8 cellular contexts compared by ENCODE assay signal in genomic region chr1:20493839-20494608, GRCh38. TPM values are rescaled to one million over a fixed set of nuclear protein-coding genes. Genes with fewer than 3 reads are reported as not detected.
DNase-seq lines count a peak whose midpoint lies in the region; ATAC-seq and TF ChIP-seq lines count a peak whose summit lies in the region.

No MANE protein-coding gene starts in this region.

- peak overlapping the region; percentile 19 for H3K4me2 ChIP-seq in SU-DHL-6 (ENCODE audit: low read depth, low read length, poor library complexity, severe bottlenecking)

- H3K9me3 ChIP-seq in SU-DHL-6 (ENCODE audit: insufficient read depth, low read length) (no peaks in the 10 kb centered on the region), adrenal gland (replicated peaks in 1 of 3) (no peaks in the 10 kb centered on the region), heart left ventricle (no peaks in the 10 kb centered on the region), prostate gland (no peaks in the 10 kb centered on the region), uterus (no peaks in the 10 kb centered on the region)

- H3K27me3 ChIP-seq in SU-DHL-6 (ENCODE audit: low read length) (no peaks in the 10 kb centered on the region), adrenal gland (no peaks in the 10 kb centered on the region), heart left ventricle (peaks cover 0 to 6% (median 0%) of the 10 kb centered on the region in 9 donors), prostate gland (replicated peaks; ENCODE audit: insufficient read depth) (no peaks in the 10 kb centered on the region), uterus (no peaks in the 10 kb centered on the region)

- H4K20me1 ChIP-seq in SU-DHL-6 (ENCODE audit: low read depth, low read length): no peaks in the 10 kb centered on the region

- H3K27ac ChIP-seq in SU-DHL-6 (ENCODE audit: low read depth, low read length): no peak overlapping the region
- peak overlapping the region in 1 of 5 donors; percentile 31 for H3K27ac ChIP-seq in adrenal gland
- H3K27ac ChIP-seq in heart left ventricle: peak overlapping the region in 7 of 12 donors; percentile 13 to 71 (median 47)
- no peak overlapping the region for H3K27ac ChIP-seq in prostate gland
- H3K27ac ChIP-seq in uterus: peak overlapping the region in 1 of 2 donors; percentile 38

- intact Hi-C loops in adrenal gland (cut with DNase I) (loop anchor here (5.0 to 10.0 kb wide), 6 partner anchors 57 to 579 kb away; no protein-coding TSS in a partner anchor), heart left ventricle (cut with DNase I) (loop anchor here (1.0 to 10.0 kb wide), 16 partner anchors 117 to 579 kb away; no protein-coding TSS in a partner anchor), prostate gland (cut with DNase I) (loop anchor here (2.0 to 5.0 kb wide), 3 partner anchors 281 to 577 kb away; no protein-coding TSS in a partner anchor), uterus (cut with DNase I; ENCODE audit: low total_unique reads) (loop anchor here (10.0 kb wide), 3 partner anchors 119 to 579 kb away; no protein-coding TSS in a partner anchor)

- peak overlapping the region; percentile 94 for H2AFZ ChIP-seq in SU-DHL-6 (ENCODE audit: low read depth, low read length, severe bottlenecking)

- TF ChIP-seq POLR2A in adrenal gland (IDR thresholded peaks at IDR 0.05) (no peak), heart left ventricle (IDR thresholded peaks at IDR 0.05) (no peak), prostate gland (IDR thresholded peaks at IDR 0.05) (no peak), uterus (IDR thresholded peaks at IDR 0.05) (no peak)

- H3F3A ChIP-seq in SU-DHL-6 (ENCODE audit: insufficient read depth): no peaks in the 10 kb centered on the region

- peak overlapping the region; percentile 1; the same call in 1 of the 2 replicates for H3K9ac ChIP-seq in SU-DHL-6 (ENCODE audit: low read length)

- H3K4me1 ChIP-seq in adrenal gland (replicated peaks in 1 of 2): peaks cover 0 to 12% of the 10 kb centered on the region in 2 donors
- peaks cover 0 to 24% (median 14%) of the 10 kb centered on the region in 12 donors for H3K4me1 ChIP-seq in heart left ventricle
- no peaks in the 10 kb centered on the region for H3K4me1 ChIP-seq in prostate gland (replicated peaks)
- H3K4me1 ChIP-seq in uterus: no peaks in the 10 kb centered on the region

- no peaks in the 10 kb centered on the region for H3K79me2 ChIP-seq in SU-DHL-6 (ENCODE audit: insufficient read depth, low read length)

- WGBS in adrenal gland, 4 donors: 3 to 7% (median 6%) methylated on average over 12 to 16 of the region's 16 CpGs
- WGBS in heart left ventricle, 4 donors: 4 to 5% (median 4%) methylated on average over 16 of the region's 16 CpGs
- 3% methylated on average over 16 of the region's 16 CpGs for WGBS in prostate gland

- H3K4me3 ChIP-seq in SU-DHL-6 (ENCODE audit: insufficient read depth, low read length, poor library complexity, severe bottlenecking): no peak overlapping the region
- no peak overlapping the region for H3K4me3 ChIP-seq in adrenal gland
- H3K4me3 ChIP-seq in heart left ventricle: no peak overlapping the region
- no peak overlapping the region for H3K4me3 ChIP-seq in prostate gland
- no peak overlapping the region for H3K4me3 ChIP-seq in uterus

- DNase-seq in NCI-H1417 treated with DMSO at 0.1 percent for 48 hours (lab: John Stamatoyannopoulos, UW): peak; percentile 50
- DNase-seq in adrenal gland: peak; percentile 75 to 95 (median 84)
- peak; percentile 80 to 89 (median 84) for DNase-seq in heart left ventricle
- peak; percentile 74 for DNase-seq in prostate gland (ENCODE audit: low spot score)
- DNase-seq in uterus: peak; percentile 85 to 87

- H3K9me2 ChIP-seq in SU-DHL-6 (replicated peaks; ENCODE audit: insufficient read depth, low read length): no peaks in the 10 kb centered on the region

- H3K36me3 ChIP-seq in SU-DHL-6 (ENCODE audit: low read length): no peaks in the 10 kb centered on the region
- H3K36me3 ChIP-seq in adrenal gland (replicated peaks in 1 of 2): peaks cover 0 to 8% of the 10 kb centered on the region in 2 donors
- peaks cover 0 to 18% (median 12%) of the 10 kb centered on the region in 9 donors for H3K36me3 ChIP-seq in heart left ventricle
- no peaks in the 10 kb centered on the region for H3K36me3 ChIP-seq in prostate gland
- no peaks in the 10 kb centered on the region for H3K36me3 ChIP-seq in uterus

- peak; percentile 77 to 90 (median 83) for ATAC-seq in heart left ventricle
- ATAC-seq in GM21528 (IDR thresholded peaks at IDR 0.05; ENCODE audit: low FRiP score, unreplicated experiment): no peak

- TF ChIP-seq CTCF in GM12872 (IDR thresholded peaks at IDR 0.05; ENCODE audit: insufficient read depth, low read depth, low read length): peak; percentile 93
- peak; percentile 99 for TF ChIP-seq CTCF in SU-DHL-6 (IDR thresholded peaks at IDR 0.05; ENCODE audit: insufficient read depth, low read length, poor library complexity, severe bottlenecking)
- peak; percentile 96 to 99 (median 99) for TF ChIP-seq CTCF in adrenal gland (IDR thresholded peaks at IDR 0.05)
- TF ChIP-seq CTCF in heart left ventricle (IDR thresholded peaks at IDR 0.05): peak; percentile 94 to 98 (median 95)
- TF ChIP-seq CTCF in prostate gland (IDR thresholded peaks at IDR 0.05): peak; percentile 96 to 99 (median 98)
- peak; percentile 94 to 98 (median 98) for TF ChIP-seq CTCF in uterus (IDR thresholded peaks at IDR 0.05)

RNA-seq across cellular contexts. Expression of gene CAMK2N1, which starts 8.0 kb away (rescaled TPM):
- total RNA-seq in adrenal gland: 10 to 100 TPM; 13.0 to 68.7 (median 38.0) TPM
- polyA plus RNA-seq in adrenal gland: 10 to 100 TPM; 25.6 to 36.1 (median 33.9) TPM
- total RNA-seq in heart left ventricle: 10 to 100 TPM in 1 of 9 donors, 1 to 10 TPM in 8; 4.2 to 10.0 (median 7.3) TPM
- 1 to 10 TPM; 3.8 to 5.7 TPM for polyA plus RNA-seq in heart left ventricle
- total RNA-seq in prostate gland: 10 to 100 TPM; 12.7 to 17.4 TPM
- total RNA-seq in uterus: 10 to 100 TPM; 12.6 to 37.3 (median 19.4) TPM

RNA-seq across cellular contexts. Expression of gene MUL1, which starts 13.9 kb away (rescaled TPM):
- 10 to 100 TPM; 27.9 to 48.0 (median 39.3) TPM for total RNA-seq in adrenal gland
- polyA plus RNA-seq in adrenal gland: 10 to 100 TPM in 1 of 3 donors, 1 to 10 TPM in 2; 3.7 to 21.3 (median 5.3) TPM
- 10 to 100 TPM; 34.5 to 57.1 (median 41.2) TPM for total RNA-seq in heart left ventricle
- 10 to 100 TPM; 12.4 to 57.3 TPM for polyA plus RNA-seq in heart left ventricle
- 10 to 100 TPM; 30.0 to 37.0 TPM for total RNA-seq in prostate gland
- total RNA-seq in uterus: 10 to 100 TPM; 14.1 to 35.9 (median 29.3) TPM

RNA-seq across cellular contexts. Expression of gene FAM43B, which starts 58.3 kb away (rescaled TPM):
- total RNA-seq in adrenal gland (10 to 100 TPM; 16.2 to 67.7 (median 41.6) TPM), heart left ventricle (1 to 10 TPM; 1.4 to 5.2 (median 2.9) TPM), prostate gland (under 1 TPM; 0.68 to 0.85 TPM), uterus (1 to 10 TPM in 3 of 4 donors, not detected in 1; 1.5 to 2.3 (median 2.2) TPM)
- polyA plus RNA-seq in adrenal gland (10 to 100 TPM in 2 of 3 donors, 1 to 10 TPM in 1; 5.1 to 54.9 (median 30.4) TPM), heart left ventricle (1 to 10 TPM; 1.2 to 1.9 TPM)

Comparison
In these comparisons a context has a peak if more than half of its experiments do, and no peak if none do; other contexts are left out.
1. H3K27ac ChIP-seq: peak in heart left ventricle (7 of 12); none in SU-DHL-6 (single experiment) and prostate gland (0 of 2).
2. Peak in every context shown above with its lines, with median percentiles within 50 percentile points of each other: CTCF ChIP-seq and DNase-seq.